Comparison of ENCODE assay signal across 8 cellular contexts in genomic region chr11:63888170-63889086, GRCh38. TPM values are rescaled to one million over a fixed set of nuclear protein-coding genes. Genes with fewer than 3 reads are reported as not detected.
A peak's percentile ranks its signal among the peaks of the same experiment; 100 is the strongest.
DNase-seq lines count a peak whose midpoint lies in the region; ATAC-seq and TF ChIP-seq lines count a peak whose summit lies in the region.

No MANE protein-coding gene starts in this region.

- H3K9me3 ChIP-seq in osteoblast (ENCODE audit: low read depth, low read length): no peaks in the 10 kb centered on the region
- no peaks in the 10 kb centered on the region for H3K9me3 ChIP-seq in thoracic aorta

- peaks cover 94% of the 10 kb centered on the region for H3K79me2 ChIP-seq in osteoblast (ENCODE audit: insufficient read depth, low read length)

- peak; percentile 56 for ATAC-seq in HG02943 (IDR thresholded peaks at IDR 0.05; ENCODE audit: low read depth, unreplicated experiment)
- peak; percentile 25 for ATAC-seq in thoracic aorta (ENCODE audit: insufficient number of reproducible peaks, low FRiP score, low read depth)

- H3K4me1 ChIP-seq in osteoblast (ENCODE audit: insufficient read depth, low read length) (peaks cover 20% of the 10 kb centered on the region), thoracic aorta (ENCODE audit: control insufficient read depth in 1 of 2, low read depth in 2 of 2) (peaks cover 17 to 44% of the 10 kb centered on the region in 2 donors)

- peaks cover 1% of the 10 kb centered on the region for H3K36me3 ChIP-seq in osteoblast (ENCODE audit: insufficient read depth, low read length)
- no peaks in the 10 kb centered on the region for H3K36me3 ChIP-seq in thoracic aorta

- H3K27ac ChIP-seq in osteoblast (ENCODE audit: low read depth, low read length) (peak overlapping the region; percentile 40), thoracic aorta (peak overlapping the region; percentile 78 to 80)

- peak overlapping the region; percentile 76 for H3K4me2 ChIP-seq in osteoblast (ENCODE audit: insufficient read depth, low read length)

- H3K27me3 ChIP-seq in osteoblast (ENCODE audit: insufficient read depth, low read length) (no peaks in the 10 kb centered on the region), thoracic aorta (replicated peaks; ENCODE audit: insufficient read depth) (no peaks in the 10 kb centered on the region)

- no peak overlapping the region for H2AFZ ChIP-seq in osteoblast (ENCODE audit: low read length)

- H3K4me3 ChIP-seq in GM12875 (ENCODE audit: low read depth, low read length) (peak overlapping the region; percentile 53), osteoblast (ENCODE audit: insufficient read depth, low read length) (peak overlapping the region; percentile 55), thoracic aorta (peak overlapping the region; percentile 71)

- H4K20me1 ChIP-seq in osteoblast (ENCODE audit: insufficient read depth, low read length): peaks cover 81% of the 10 kb centered on the region

- no peak for TF ChIP-seq CTCF in GM12875 (IDR thresholded peaks at IDR 0.05; ENCODE audit: borderline replicate concordance, insufficient read depth, low read depth, low read length)
- no peak for TF ChIP-seq CTCF in osteoblast (IDR thresholded peaks at IDR 0.05; ENCODE audit: extremely low read depth, low read depth, low read length)
- no peak for TF ChIP-seq CTCF in thoracic aorta (IDR thresholded peaks at IDR 0.05)

- peak; percentile 96 for DNase-seq in NCI-H69 (lab: John Stamatoyannopoulos, UW)
- peak; percentile 59 for DNase-seq in activated T-cell treated with anti-CD3 and anti-CD28 coated beads for 48 hours (ENCODE audit: low read depth)
- DNase-seq in fibroblast of gingiva (ENCODE audit: low read depth): peak; percentile 28
- DNase-seq in osteoblast (ENCODE audit: insufficient read length, low spot score, missing footprints): peak; percentile 94
- DNase-seq in thoracic aorta (ENCODE audit: low spot score): peak; percentile 16
- DNase-seq in cerebellar nuclear complex (lab: John Stamatoyannopoulos, UW): no peak

RNA-seq across cellular contexts. Expression of gene RCOR2, which starts 28.5 kb away (rescaled TPM):
- total RNA-seq in osteoblast (under 0.01 TPM in 2 replicates), thoracic aorta (1 to 10 TPM; 1.4 to 3.8 TPM)

RNA-seq across cellular contexts. Expression of gene MARK2, which starts 49.5 kb away (rescaled TPM):
- total RNA-seq in osteoblast (13.8 and 14.8 TPM in 2 replicates), thoracic aorta (10 to 100 TPM; 20.2 to 25.5 TPM)

RNA-seq across cellular contexts. Expression of gene NAA40, which starts 50.4 kb away (rescaled TPM):
- total RNA-seq in osteoblast (11.9 and 12.1 TPM in 2 replicates), thoracic aorta (10 to 100 TPM; 15.5 to 20.6 TPM)

Comparison
In these comparisons a context has a peak if more than half of its experiments do, and no peak if none do; other contexts are left out.
1. DNase-seq: peak in NCI-H69 (single experiment), activated T-cell treated with anti-CD3 and anti-CD28 coated beads for 48 hours (single experiment), fibroblast of gingiva (single experiment), osteoblast (single experiment) and thoracic aorta (single experiment); none in cerebellar nuclear complex (0 of 2).
2. Peak in every context shown above with its lines, with median percentiles within 50 percentile points of each other: H3K4me3 ChIP-seq.